8 cellular contexts compared by ENCODE assay signal in the genomic region with DNA sequence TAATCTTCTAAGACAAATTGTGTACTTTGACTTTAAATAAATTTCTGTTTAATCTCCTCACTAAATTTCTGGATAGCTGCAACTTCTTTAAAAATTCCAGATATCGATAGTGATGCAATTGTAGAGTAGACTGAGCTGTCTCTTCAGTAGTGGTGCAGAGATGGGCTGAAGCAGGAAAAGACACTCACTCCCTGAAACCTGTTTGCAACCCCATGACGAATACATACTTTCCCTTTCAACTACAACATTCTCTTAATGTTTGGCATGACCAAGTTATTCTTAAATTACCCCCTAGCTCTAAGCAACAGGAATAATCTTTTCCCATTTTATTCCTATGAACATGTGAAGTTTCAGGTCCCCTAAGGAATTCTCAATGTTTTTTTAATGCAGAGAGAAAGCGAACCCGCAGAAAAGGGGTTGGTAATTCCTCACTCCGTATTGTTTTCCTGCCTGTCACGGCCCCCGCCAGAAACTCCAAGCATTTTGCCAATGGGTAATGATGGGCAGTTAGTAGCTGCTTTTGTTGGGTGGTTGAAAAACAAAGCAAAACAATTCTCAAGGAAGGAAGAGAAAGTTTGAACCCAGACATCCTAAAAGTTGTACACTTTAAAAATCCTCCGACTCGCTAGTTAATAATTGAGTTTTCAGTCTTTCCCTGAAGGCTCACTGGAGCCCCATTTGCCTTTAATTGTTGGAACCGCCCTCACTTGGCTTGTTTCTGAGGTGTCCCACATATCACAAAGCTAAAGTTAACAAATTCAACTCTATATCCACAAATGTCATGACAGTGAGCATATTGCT. TPM values are rescaled to one million over a fixed set of nuclear protein-coding genes. Genes with fewer than 3 reads are reported as not detected.
DNase-seq lines count a peak whose midpoint lies in the region; ATAC-seq and TF ChIP-seq lines count a peak whose summit lies in the region.

No MANE protein-coding gene starts in this region.

- peaks cover 0 to 3% of the 10 kb centered on the region in 2 donors for H3K4me1 ChIP-seq in aorta (ENCODE audit: control insufficient read depth in 1 of 2, insufficient read depth in 2 of 2, low read length in 2 of 2)

- peak overlapping the region; percentile 80 for H3K27ac Mint-ChIP-seq in mesothelial cell of epicardium

- H3K4me1 Mint-ChIP-seq in mesothelial cell of epicardium: peaks cover 22% of the 10 kb centered on the region

- no peaks in the 10 kb centered on the region for H3K27me3 ChIP-seq in aorta (ENCODE audit: control insufficient read depth in 1 of 2, insufficient read depth in 2 of 2, low read length in 1 of 2)

- H3K27ac ChIP-seq in cingulate gyrus (ENCODE audit: low read depth, low read length): peak overlapping the region; percentile 35
- no peak overlapping the region for H3K27ac ChIP-seq in aorta (ENCODE audit: low read depth in 1 of 2, low read length in 2 of 2)

- H3K9me3 Mint-ChIP-seq in mesothelial cell of epicardium: no peaks in the 10 kb centered on the region

- H3K36me3 Mint-ChIP-seq in mesothelial cell of epicardium: no peaks in the 10 kb centered on the region

- peak overlapping the region; percentile 83 for H3K4me3 Mint-ChIP-seq in mesothelial cell of epicardium

- WGBS in aorta, 2 donors: 2% methylated on average over 10 of the region's 10 CpGs

- peaks cover 1% of the 10 kb centered on the region for H3K9me3 ChIP-seq in aorta (ENCODE audit: control insufficient read depth, low read length)

- H3K27me3 Mint-ChIP-seq in mesothelial cell of epicardium (ENCODE audit: low read depth): no peaks in the 10 kb centered on the region

- ATAC-seq in Right ventricle myocardium inferior (peak; percentile 14), aorta (ENCODE audit: low FRiP score) (no peak), GM21529 (IDR thresholded peaks at IDR 0.05; ENCODE audit: unreplicated experiment) (no peak), GM18858 (IDR thresholded peaks at IDR 0.05; ENCODE audit: unreplicated experiment) (no peak)

- no peak for TF ChIP-seq CTCF in mesothelial cell of epicardium (IDR thresholded peaks at IDR 0.05; ENCODE audit: unreplicated experiment)

- peak overlapping the region; percentile 28 to 31 for H3K4me3 ChIP-seq in aorta (ENCODE audit: low read length in 2 of 2)

- DNase-seq in Right ventricle myocardium inferior (ENCODE audit: missing footprints) (no peak), cardiac septum (ENCODE audit: low spot score) (no peak), mesothelial cell of epicardium (ENCODE audit: low spot score in 2 of 2, unreplicated experiment in 2 of 2) (no peak), aorta (no peak), SW 1271 (lab: John Stamatoyannopoulos, UW) (no peak)

- intact Hi-C loops in Right ventricle myocardium inferior (cut with DNase I): no loop called here
- intact Hi-C loops in cardiac septum (cut with DNase I): loop anchor here (10.0 kb wide), 1 partner anchor 664 kb away; no protein-coding TSS in a partner anchor
- intact Hi-C loops in aorta (cut with DNase I): no loop called here

- H3K36me3 ChIP-seq in aorta (ENCODE audit: control insufficient read depth in 1 of 2, insufficient read depth in 2 of 2, low read length in 1 of 2): no peaks in the 10 kb centered on the region

RNA-seq across cellular contexts. Expression of gene THSD7A, which starts 1.2 kb away (rescaled TPM):
- 1.5 TPM for total RNA-seq in Right ventricle myocardium inferior
- total RNA-seq in cardiac septum: 3.4 TPM
- 9.5 to 13.4 TPM (median 10.9 TPM) in 3 replicates for total RNA-seq in mesothelial cell of epicardium
- total RNA-seq in aorta: 10 to 100 TPM; 12.1 to 20.0 TPM
- under 1 TPM in 1 of 2 donors, not detected in 1; 0.03 TPM for polyA plus RNA-seq in aorta
